In genomic region chr2:138787053-138787666, GRCh38 we compare ENCODE assay signal across 8 cellular contexts. TPM values are rescaled to one million over a fixed set of nuclear protein-coding genes. Genes with fewer than 3 reads are reported as not detected.
DNase-seq lines count a peak whose midpoint lies in the region; FAIRE-seq and TF ChIP-seq lines count a peak whose summit lies in the region.

No MANE protein-coding gene starts in this region.

- FAIRE-seq in GM12892 (lab: Jason Lieb, UNC): peak; percentile 9

- no peaks in the 10 kb centered on the region for H4K20me1 ChIP-seq in MM.1S (ENCODE audit: insufficient read depth, low read length)

- no peak overlapping the region for H2AFZ ChIP-seq in MM.1S (ENCODE audit: low read length)

- no peaks in the 10 kb centered on the region for H3F3A ChIP-seq in MM.1S (ENCODE audit: insufficient read depth, low read length)

- no peak overlapping the region for H3K4me2 ChIP-seq in MM.1S (ENCODE audit: low read depth, low read length)

- no peaks in the 10 kb centered on the region for H3K9me2 ChIP-seq in MM.1S (replicated peaks; ENCODE audit: insufficient read depth, low read length)

- H3K27me3 ChIP-seq in MM.1S (replicated peaks; ENCODE audit: insufficient read depth, low read length): no peaks in the 10 kb centered on the region
- H3K27me3 ChIP-seq in adipocyte (replicated peaks; ENCODE audit: control insufficient read depth, insufficient read depth, low read length): peaks cover 3% of the 10 kb centered on the region
- H3K27me3 ChIP-seq in vagina: no peaks in the 10 kb centered on the region

- intact Hi-C loops in vagina (cut with DNase I): no loop called here

- H3K9ac ChIP-seq in MM.1S (ENCODE audit: low read length): no peak overlapping the region
- H3K9ac ChIP-seq in adipocyte (ENCODE audit: low read length): peak overlapping the region; percentile 6

- H3K4me1 ChIP-seq in MM.1S (ENCODE audit: low read length) (no peaks in the 10 kb centered on the region), adipocyte (ENCODE audit: control insufficient read depth, insufficient read depth, low read length) (peaks cover 7% of the 10 kb centered on the region), vagina (no peaks in the 10 kb centered on the region)

- TF ChIP-seq POLR2A in GM12892 (IDR thresholded peaks at IDR 0.05; ENCODE audit: low read depth, low read length) (no peak), vagina (IDR thresholded peaks at IDR 0.05) (no peak)

- H3K36me3 ChIP-seq in MM.1S (replicated peaks; ENCODE audit: insufficient read depth, low read length): no peaks in the 10 kb centered on the region
- no peaks in the 10 kb centered on the region for H3K36me3 ChIP-seq in adipocyte (ENCODE audit: control insufficient read depth, insufficient read depth, low read length, severe bottlenecking)
- no peaks in the 10 kb centered on the region for H3K36me3 ChIP-seq in vagina

- no peak overlapping the region for H3K27ac ChIP-seq in MM.1S (ENCODE audit: low read length)
- no peak overlapping the region for H3K27ac ChIP-seq in vagina

- no peaks in the 10 kb centered on the region for H3K79me2 ChIP-seq in MM.1S (ENCODE audit: low read length)

- TF ChIP-seq CTCF in AG09319 (IDR thresholded peaks at IDR 0.05; ENCODE audit: low read depth, low read length) (peak; percentile 74), MM.1S (IDR thresholded peaks at IDR 0.05; ENCODE audit: low read length) (peak; percentile 65), vagina (IDR thresholded peaks at IDR 0.05) (peak in 2 of 3 experiments; percentile 27 to 50)

- H3K4me3 ChIP-seq in MM.1S (ENCODE audit: low read length) (no peak overlapping the region), adipocyte (ENCODE audit: low read length) (no peak overlapping the region), vagina (no peak overlapping the region)

- no peaks in the 10 kb centered on the region for H3K9me3 ChIP-seq in MM.1S (replicated peaks; ENCODE audit: insufficient read depth, low read length)
- peaks cover 6% of the 10 kb centered on the region for H3K9me3 ChIP-seq in adipocyte (ENCODE audit: control insufficient read depth, low read length)
- H3K9me3 ChIP-seq in vagina: no peaks in the 10 kb centered on the region

- peak; percentile 11 for DNase-seq in AG09319 (ENCODE audit: extremely low read depth, low read depth)
- no peak for DNase-seq in GM12892 (ENCODE audit: insufficient read length)
- peak; percentile 49 for DNase-seq in MM.1S
- DNase-seq in adipocyte (ENCODE audit: low read depth): peak; percentile 78
- DNase-seq in kidney glomerular epithelial cell (lab: John Stamatoyannopoulos, UW): peak; percentile 40
- no peak for DNase-seq in vagina (ENCODE audit: extremely low spot score in 2 of 2)
- DNase-seq in activated gamma-delta T cell (lab: John Stamatoyannopoulos, UW): no peak
- DNase-seq in HuH-7.5 (ENCODE audit: low spot score): no peak

RNA-seq across cellular contexts. Expression of gene NXPH2, which starts 7.0 kb away (rescaled TPM):
- polyA plus RNA-seq in GM12892 (2012; ENCODE audit: missing spikeins): not detected
- not detected for total RNA-seq in vagina

Comparison
In these comparisons a context has a peak if more than half of its experiments do, and no peak if none do; other contexts are left out.
1. DNase-seq: peak in AG09319 (single experiment), MM.1S (single experiment), adipocyte (single experiment) and kidney glomerular epithelial cell (single experiment); none in GM12892 (single experiment), vagina (0 of 2), activated gamma-delta T cell (single experiment) and HuH-7.5 (single experiment).
2. Peak in every context shown above with its lines, with median percentiles within 50 percentile points of each other: CTCF ChIP-seq.